Comparison of ENCODE assay signal across 1 cellular context in the genomic region with DNA sequence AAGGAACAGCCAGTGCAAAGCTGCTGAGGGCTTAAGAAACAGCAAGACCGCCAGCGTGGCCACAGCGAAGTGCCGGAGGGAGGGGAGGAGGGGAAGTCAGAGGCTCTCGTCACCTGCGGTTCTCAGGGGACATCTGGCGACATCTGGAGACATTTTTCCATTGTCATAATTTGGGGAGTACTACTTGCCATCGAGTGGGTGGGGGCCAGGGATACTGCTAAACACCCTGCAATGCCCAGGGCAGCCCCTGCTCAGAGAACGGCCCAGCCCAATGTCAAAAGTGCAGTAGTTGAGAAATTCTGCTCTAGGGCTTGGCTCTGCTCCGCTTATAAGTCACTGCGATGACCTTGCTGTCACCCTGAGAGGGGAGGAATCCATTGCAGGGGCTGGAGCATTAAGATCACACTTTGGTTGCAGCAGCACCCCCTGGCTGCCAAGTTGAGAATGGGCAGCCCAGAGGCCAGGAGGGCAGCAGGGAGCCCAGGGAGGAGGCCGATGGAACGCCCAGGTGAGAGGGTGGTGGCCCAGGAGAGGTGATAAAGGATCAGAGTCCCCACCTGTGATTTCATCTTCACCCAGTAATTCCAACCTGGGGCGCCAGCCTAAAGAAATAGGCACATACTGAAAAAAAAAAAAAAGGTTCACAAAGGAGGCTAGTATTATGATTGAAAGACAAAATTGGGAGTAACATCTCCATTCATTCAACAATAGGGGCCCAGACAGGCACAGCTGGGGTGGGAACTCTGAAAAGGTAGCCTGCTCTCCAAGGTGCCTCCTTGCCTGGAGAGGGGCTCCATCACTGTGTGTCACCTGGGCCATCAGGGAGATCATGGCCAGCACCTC.
TF ChIP-seq lines count a peak whose summit lies in the region.

No MANE protein-coding gene starts in this region.

TF ChIP-seq in K562, 482 proteins besides CTCF, POLR2A, EP300 and RAD21 (continued from another document and continues in another):
- TF ChIP-seq, protein P1, sequence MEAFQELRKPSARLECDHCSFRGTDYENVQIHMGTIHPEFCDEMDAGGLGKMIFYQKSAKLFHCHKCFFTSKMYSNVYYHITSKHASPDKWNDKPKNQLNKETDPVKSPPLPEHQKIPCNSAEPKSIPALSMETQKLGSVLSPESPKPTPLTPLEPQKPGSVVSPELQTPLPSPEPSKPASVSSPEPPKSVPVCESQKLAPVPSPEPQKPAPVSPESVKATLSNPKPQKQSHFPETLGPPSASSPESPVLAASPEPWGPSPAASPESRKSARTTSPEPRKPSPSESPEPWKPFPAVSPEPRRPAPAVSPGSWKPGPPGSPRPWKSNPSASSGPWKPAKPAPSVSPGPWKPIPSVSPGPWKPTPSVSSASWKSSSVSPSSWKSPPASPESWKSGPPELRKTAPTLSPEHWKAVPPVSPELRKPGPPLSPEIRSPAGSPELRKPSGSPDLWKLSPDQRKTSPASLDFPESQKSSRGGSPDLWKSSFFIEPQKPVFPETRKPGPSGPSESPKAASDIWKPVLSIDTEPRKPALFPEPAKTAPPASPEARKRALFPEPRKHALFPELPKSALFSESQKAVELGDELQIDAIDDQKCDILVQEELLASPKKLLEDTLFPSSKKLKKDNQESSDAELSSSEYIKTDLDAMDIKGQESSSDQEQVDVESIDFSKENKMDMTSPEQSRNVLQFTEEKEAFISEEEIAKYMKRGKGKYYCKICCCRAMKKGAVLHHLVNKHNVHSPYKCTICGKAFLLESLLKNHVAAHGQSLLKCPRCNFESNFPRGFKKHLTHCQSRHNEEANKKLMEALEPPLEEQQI (IDR thresholded peaks at IDR 0.05): no peak
- TF ChIP-seq MCM2 (IDR thresholded peaks at IDR 0.05; ENCODE audit: low read depth) (no peak), SRF (CRISPR knock-in tag; IDR thresholded peaks at IDR 0.05) (peak in 1 of 2 experiments; percentile 39; a peak in 1 of 4 replicates), TAF9B (IDR thresholded peaks at IDR 0.05; ENCODE audit: partially characterized antibody) (no peak), SMAD1 (IDR thresholded peaks at IDR 0.05; ENCODE audit: low read depth, low read length, partially characterized antibody) (no peak), ESRRA (IDR thresholded peaks at IDR 0.05; ENCODE audit: borderline replicate concordance, low read depth) (peak; percentile 98), YBX1 (IDR thresholded peaks at IDR 0.05) (no peak), E2F3 (CRISPR knock-in tag; IDR thresholded peaks at IDR 0.05) (no peak), EP400 (IDR thresholded peaks at IDR 0.05) (no peak), PHB (CRISPR knock-in tag; IDR thresholded peaks at IDR 0.05) (no peak), KLF16 (IDR thresholded peaks at IDR 0.05) (peak; percentile 19; the same call in 1 of the 2 replicates), NFIX (CRISPR knock-in tag; IDR thresholded peaks at IDR 0.05; ENCODE audit: low read depth) (no peak), ZNF274 (IDR thresholded peaks at IDR 0.05; ENCODE audit: borderline replicate concordance, low read depth, low read length) (no peak), ZNF695 (CRISPR knock-in tag; IDR thresholded peaks at IDR 0.05) (no peak), MCM7 (IDR thresholded peaks at IDR 0.05) (no peak), FOXM1 (IDR thresholded peaks at IDR 0.05; ENCODE audit: low read depth) (no peak), FOXM1 (CRISPR knock-in tag; IDR thresholded peaks at IDR 0.05; ENCODE audit: low read depth) (no peak), TCF7 (IDR thresholded peaks at IDR 0.05; ENCODE audit: borderline replicate concordance) (no peak), HMG20A (CRISPR knock-in tag; conservative IDR thresholded peaks at IDR 0.05) (no peak), BRCA1 (IDR thresholded peaks at IDR 0.05) (no peak), BRCA1 (CRISPR knock-in tag; IDR thresholded peaks at IDR 0.05) (no peak)
- TF ChIP-seq, protein P2, sequence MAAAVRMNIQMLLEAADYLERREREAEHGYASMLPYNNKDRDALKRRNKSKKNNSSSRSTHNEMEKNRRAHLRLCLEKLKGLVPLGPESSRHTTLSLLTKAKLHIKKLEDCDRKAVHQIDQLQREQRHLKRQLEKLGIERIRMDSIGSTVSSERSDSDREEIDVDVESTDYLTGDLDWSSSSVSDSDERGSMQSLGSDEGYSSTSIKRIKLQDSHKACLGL (CRISPR knock-in tag; IDR thresholded peaks at IDR 0.05; ENCODE audit: borderline replicate concordance, poor library complexity, severe bottlenecking): no peak
- TF ChIP-seq, protein P3, sequence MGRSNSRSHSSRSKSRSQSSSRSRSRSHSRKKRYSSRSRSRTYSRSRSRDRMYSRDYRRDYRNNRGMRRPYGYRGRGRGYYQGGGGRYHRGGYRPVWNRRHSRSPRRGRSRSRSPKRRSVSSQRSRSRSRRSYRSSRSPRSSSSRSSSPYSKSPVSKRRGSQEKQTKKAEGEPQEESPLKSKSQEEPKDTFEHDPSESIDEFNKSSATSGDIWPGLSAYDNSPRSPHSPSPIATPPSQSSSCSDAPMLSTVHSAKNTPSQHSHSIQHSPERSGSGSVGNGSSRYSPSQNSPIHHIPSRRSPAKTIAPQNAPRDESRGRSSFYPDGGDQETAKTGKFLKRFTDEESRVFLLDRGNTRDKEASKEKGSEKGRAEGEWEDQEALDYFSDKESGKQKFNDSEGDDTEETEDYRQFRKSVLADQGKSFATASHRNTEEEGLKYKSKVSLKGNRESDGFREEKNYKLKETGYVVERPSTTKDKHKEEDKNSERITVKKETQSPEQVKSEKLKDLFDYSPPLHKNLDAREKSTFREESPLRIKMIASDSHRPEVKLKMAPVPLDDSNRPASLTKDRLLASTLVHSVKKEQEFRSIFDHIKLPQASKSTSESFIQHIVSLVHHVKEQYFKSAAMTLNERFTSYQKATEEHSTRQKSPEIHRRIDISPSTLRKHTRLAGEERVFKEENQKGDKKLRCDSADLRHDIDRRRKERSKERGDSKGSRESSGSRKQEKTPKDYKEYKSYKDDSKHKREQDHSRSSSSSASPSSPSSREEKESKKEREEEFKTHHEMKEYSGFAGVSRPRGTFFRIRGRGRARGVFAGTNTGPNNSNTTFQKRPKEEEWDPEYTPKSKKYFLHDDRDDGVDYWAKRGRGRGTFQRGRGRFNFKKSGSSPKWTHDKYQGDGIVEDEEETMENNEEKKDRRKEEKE (IDR thresholded peaks at IDR 0.05; ENCODE audit: borderline replicate concordance in 1 of 2, control insufficient read depth in 1 of 2, low read depth in 2 of 2, low read length in 1 of 2): no peak
- TF ChIP-seq, protein P4, sequence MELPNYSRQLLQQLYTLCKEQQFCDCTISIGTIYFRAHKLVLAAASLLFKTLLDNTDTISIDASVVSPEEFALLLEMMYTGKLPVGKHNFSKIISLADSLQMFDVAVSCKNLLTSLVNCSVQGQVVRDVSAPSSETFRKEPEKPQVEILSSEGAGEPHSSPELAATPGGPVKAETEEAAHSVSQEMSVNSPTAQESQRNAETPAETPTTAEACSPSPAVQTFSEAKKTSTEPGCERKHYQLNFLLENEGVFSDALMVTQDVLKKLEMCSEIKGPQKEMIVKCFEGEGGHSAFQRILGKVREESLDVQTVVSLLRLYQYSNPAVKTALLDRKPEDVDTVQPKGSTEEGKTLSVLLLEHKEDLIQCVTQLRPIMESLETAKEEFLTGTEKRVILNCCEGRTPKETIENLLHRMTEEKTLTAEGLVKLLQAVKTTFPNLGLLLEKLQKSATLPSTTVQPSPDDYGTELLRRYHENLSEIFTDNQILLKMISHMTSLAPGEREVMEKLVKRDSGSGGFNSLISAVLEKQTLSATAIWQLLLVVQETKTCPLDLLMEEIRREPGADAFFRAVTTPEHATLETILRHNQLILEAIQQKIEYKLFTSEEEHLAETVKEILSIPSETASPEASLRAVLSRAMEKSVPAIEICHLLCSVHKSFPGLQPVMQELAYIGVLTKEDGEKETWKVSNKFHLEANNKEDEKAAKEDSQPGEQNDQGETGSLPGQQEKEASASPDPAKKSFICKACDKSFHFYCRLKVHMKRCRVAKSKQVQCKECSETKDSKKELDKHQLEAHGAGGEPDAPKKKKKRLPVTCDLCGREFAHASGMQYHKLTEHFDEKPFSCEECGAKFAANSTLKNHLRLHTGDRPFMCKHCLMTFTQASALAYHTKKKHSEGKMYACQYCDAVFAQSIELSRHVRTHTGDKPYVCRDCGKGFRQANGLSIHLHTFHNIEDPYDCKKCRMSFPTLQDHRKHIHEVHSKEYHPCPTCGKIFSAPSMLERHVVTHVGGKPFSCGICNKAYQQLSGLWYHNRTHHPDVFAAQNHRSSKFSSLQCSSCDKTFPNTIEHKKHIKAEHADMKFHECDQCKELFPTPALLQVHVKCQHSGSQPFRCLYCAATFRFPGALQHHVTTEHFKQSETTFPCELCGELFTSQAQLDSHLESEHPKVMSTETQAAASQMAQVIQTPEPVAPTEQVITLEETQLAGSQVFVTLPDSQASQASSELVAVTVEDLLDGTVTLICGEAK (IDR thresholded peaks at IDR 0.05): no peak
- TF ChIP-seq, protein P4 (CRISPR knock-in tag; IDR thresholded peaks at IDR 0.05): no peak
- TF ChIP-seq, protein P5, sequence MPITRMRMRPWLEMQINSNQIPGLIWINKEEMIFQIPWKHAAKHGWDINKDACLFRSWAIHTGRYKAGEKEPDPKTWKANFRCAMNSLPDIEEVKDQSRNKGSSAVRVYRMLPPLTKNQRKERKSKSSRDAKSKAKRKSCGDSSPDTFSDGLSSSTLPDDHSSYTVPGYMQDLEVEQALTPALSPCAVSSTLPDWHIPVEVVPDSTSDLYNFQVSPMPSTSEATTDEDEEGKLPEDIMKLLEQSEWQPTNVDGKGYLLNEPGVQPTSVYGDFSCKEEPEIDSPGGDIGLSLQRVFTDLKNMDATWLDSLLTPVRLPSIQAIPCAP (CRISPR knock-in tag; IDR thresholded peaks at IDR 0.05; ENCODE audit: borderline replicate concordance): no peak
- TF ChIP-seq, protein P6, sequence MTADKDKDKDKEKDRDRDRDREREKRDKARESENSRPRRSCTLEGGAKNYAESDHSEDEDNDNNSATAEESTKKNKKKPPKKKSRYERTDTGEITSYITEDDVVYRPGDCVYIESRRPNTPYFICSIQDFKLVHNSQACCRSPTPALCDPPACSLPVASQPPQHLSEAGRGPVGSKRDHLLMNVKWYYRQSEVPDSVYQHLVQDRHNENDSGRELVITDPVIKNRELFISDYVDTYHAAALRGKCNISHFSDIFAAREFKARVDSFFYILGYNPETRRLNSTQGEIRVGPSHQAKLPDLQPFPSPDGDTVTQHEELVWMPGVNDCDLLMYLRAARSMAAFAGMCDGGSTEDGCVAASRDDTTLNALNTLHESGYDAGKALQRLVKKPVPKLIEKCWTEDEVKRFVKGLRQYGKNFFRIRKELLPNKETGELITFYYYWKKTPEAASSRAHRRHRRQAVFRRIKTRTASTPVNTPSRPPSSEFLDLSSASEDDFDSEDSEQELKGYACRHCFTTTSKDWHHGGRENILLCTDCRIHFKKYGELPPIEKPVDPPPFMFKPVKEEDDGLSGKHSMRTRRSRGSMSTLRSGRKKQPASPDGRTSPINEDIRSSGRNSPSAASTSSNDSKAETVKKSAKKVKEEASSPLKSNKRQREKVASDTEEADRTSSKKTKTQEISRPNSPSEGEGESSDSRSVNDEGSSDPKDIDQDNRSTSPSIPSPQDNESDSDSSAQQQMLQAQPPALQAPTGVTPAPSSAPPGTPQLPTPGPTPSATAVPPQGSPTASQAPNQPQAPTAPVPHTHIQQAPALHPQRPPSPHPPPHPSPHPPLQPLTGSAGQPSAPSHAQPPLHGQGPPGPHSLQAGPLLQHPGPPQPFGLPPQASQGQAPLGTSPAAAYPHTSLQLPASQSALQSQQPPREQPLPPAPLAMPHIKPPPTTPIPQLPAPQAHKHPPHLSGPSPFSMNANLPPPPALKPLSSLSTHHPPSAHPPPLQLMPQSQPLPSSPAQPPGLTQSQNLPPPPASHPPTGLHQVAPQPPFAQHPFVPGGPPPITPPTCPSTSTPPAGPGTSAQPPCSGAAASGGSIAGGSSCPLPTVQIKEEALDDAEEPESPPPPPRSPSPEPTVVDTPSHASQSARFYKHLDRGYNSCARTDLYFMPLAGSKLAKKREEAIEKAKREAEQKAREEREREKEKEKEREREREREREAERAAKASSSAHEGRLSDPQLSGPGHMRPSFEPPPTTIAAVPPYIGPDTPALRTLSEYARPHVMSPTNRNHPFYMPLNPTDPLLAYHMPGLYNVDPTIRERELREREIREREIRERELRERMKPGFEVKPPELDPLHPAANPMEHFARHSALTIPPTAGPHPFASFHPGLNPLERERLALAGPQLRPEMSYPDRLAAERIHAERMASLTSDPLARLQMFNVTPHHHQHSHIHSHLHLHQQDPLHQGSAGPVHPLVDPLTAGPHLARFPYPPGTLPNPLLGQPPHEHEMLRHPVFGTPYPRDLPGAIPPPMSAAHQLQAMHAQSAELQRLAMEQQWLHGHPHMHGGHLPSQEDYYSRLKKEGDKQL (CRISPR knock-in tag; IDR thresholded peaks at IDR 0.05; ENCODE audit: borderline replicate concordance): no peak
